Comparison of ENCODE assay signal across 9 cellular contexts in genomic region chr6:36360241-36361054, GRCh38. TPM values are rescaled to one million over a fixed set of nuclear protein-coding genes. Genes with fewer than 3 reads are reported as not detected.
DNase-seq lines count a peak whose midpoint lies in the region; ATAC-seq lines count a peak whose summit lies in the region.
"Had no signal": no experiment of that assay in that cellular context is flagged by ENCODE, and none has a peak within 500 bp of the region (broad histone marks: within the 10 kb centered on the region; RNA-seq: fewer than 3 reads in every experiment).

No MANE protein-coding gene starts in this region.

- DNase-seq in DMS53 (lab: John Stamatoyannopoulos, UW), result peak; percentile 83
- peak; percentile 73 for DNase-seq in NCI-H460 (ENCODE audit: extremely low read depth, low read depth)
- peak; percentile 48 for DNase-seq in activated CD4-positive, alpha-beta T cell treated with anti-CD3 and anti-CD28 coated beads for 24 hours (ENCODE audit: low read depth in 2 of 2)
- DNase-seq in cerebellar cortex (ENCODE audit: low spot score), result peak; percentile 84
- DNase-seq in left kidney (ENCODE audit: low read depth, low spot score), result peak; percentile 94
- DNase-seq in stimulated activated CD4-positive, alpha-beta T cell treated with anti-CD3 and anti-CD28 coated beads, Interleukin-4, amount 100 ng/mL, for 4 hours, result peak; percentile 52 to 58

- ATAC-seq in HG02885 (IDR thresholded peaks at IDR 0.05; ENCODE audit: poor library complexity, unreplicated experiment) (peak; percentile 56), GM19397 (IDR thresholded peaks at IDR 0.05; ENCODE audit: unreplicated experiment) (no peak)

RNA-seq across cellular contexts. Expression of gene BNIP5, which starts 23.8 kb away (rescaled TPM):
- not detected in 2 replicates for total RNA-seq in NCI-H460 (2014; rRNA removed; shearing (Covaris generic))
- polyA plus RNA-seq in NCI-H460 (2014; cell fraction: nucleus; rRNA removed), result not detected in 2 replicates
- total RNA-seq: activated CD8-positive, alpha-beta memory T cell treated with anti-CD3 and anti-CD28 coated beads for 36 hours had no signal

RNA-seq across cellular contexts. Expression of gene ETV7, which starts 27.0 kb away (rescaled TPM):
- 0.52 and 0.63 TPM in 2 replicates for total RNA-seq in NCI-H460 (2014; rRNA removed; shearing (Covaris generic))
- polyA plus RNA-seq in NCI-H460 (2014; cell fraction: nucleus; rRNA removed), result 0.16 TPM in 1 of 2 replicates, not detected in the other
